In the genomic region with DNA sequence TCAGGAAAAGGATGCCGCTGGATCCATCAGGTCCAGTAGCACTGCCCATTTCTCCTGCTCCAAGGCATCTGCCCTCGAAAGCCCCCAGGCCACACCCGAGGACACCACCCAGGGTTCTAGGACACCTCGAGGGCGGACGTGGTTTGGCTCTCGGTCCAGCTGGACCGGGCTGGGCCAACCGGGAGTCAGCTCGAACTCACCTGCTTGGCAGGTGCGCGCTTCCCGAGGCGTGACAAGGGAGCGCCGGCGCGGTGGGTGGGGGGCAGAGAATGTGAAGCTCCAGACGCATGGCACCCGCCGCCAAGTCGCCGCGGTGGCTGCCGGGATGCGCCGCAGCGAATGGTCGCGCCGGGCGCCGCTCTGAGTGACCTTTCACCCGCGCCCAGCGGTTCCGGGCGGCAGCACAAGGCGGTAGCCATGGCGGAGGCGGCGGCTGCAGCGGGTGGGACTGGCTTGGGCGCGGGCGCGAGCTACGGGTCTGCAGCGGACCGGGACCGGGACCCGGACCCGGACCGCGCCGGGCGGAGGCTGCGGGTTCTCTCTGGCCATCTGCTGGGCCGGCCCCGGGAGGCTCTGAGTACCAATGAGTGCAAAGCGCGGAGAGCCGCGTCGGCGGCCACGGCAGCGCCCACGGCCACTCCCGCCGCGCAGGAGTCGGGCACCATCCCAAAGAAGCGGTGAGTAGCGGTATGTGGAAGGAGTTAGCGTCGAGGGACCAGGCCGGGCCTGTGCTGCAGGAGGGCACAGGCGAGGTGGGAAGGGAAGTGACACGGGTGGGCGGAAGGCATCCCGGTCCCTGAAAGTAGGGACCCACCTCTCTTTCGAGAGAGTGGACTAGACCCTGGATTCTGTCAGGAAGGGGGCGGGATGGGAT, we compare ENCODE assay signal across 8 cellular contexts. TPM values are rescaled to one million over a fixed set of nuclear protein-coding genes. Genes with fewer than 3 reads are reported as not detected.
A peak's percentile ranks its signal among the peaks of the same experiment; 100 is the strongest.
DNase-seq lines count a peak whose midpoint lies in the region; ATAC-seq and TF ChIP-seq lines count a peak whose summit lies in the region.

A gene (plus strand): TSS at position 401 of the 874 bp plus-strand sequence. CDS start 17 bp downstream, at position 418.

- no peaks in the 10 kb centered on the region for H3K36me3 ChIP-seq in liver (ENCODE audit: control insufficient read depth in 4 of 4, insufficient read depth in 3 of 4, low read depth in 1 of 4, low read length in 3 of 4)

- peak within 1 kb of the TSS; percentile 95 for H3K27ac Mint-ChIP-seq in activated CD4-positive, alpha-beta T cell treated with anti-CD3 and anti-CD28 coated beads, Interleukin-2, amount 10 ng/mL, durations not matched to agents 24 days and 14 days
- H3K27ac Mint-ChIP-seq in dendritic cell treated with granulocyte-macrophage colony-stimulating factor and Interleukin-4, amounts not matched to agents 40 ng/mL and 50 ng/mL, for 4 days = peak within 1 kb of the TSS; percentile 93

- DNase-seq in AG08396 (ENCODE audit: low spot score) (peak; percentile 87), NCI-H345 treated with DMSO at 0.1 percent for 48 hours (lab: John Stamatoyannopoulos, UW; ENCODE audit: unreplicated experiment) (peak; percentile 40)
- peak; percentile 95 for DNase-seq in activated CD4-positive, alpha-beta T cell treated with anti-CD3 and anti-CD28 coated beads, Interleukin-2, amount 10 ng/mL, durations not matched to agents 24 days and 14 days
- DNase-seq in stimulated activated CD4-positive, alpha-beta T cell treated with anti-CD3 and anti-CD28 coated beads, Interleukin-4, amount 100 ng/mL, for 24 hours = peak; percentile 75

- peaks cover 8 to 53% (median 37%) of the 10 kb centered on the region in 4 donors for H3K4me1 ChIP-seq in liver (ENCODE audit: control insufficient read depth in 4 of 4, insufficient read depth in 4 of 4, low read length in 3 of 4)

- no peak for TF ChIP-seq CTCF in liver (IDR thresholded peaks at IDR 0.05; ENCODE audit: low read depth, low read length, missing input control)

- peaks cover 22% of the 10 kb centered on the region for H3K36me3 Mint-ChIP-seq in activated CD4-positive, alpha-beta T cell treated with anti-CD3 and anti-CD28 coated beads, Interleukin-2, amount 10 ng/mL, durations not matched to agents 24 days and 14 days (ENCODE audit: low read depth)
- peaks cover 28% of the 10 kb centered on the region for H3K36me3 Mint-ChIP-seq in dendritic cell treated with granulocyte-macrophage colony-stimulating factor and Interleukin-4, amounts not matched to agents 40 ng/mL and 50 ng/mL, for 4 days (ENCODE audit: low read depth)

- peaks cover 5% of the 10 kb centered on the region for H3K9me3 Mint-ChIP-seq in activated CD4-positive, alpha-beta T cell treated with anti-CD3 and anti-CD28 coated beads, Interleukin-2, amount 10 ng/mL, durations not matched to agents 24 days and 14 days
- H3K9me3 Mint-ChIP-seq in dendritic cell treated with granulocyte-macrophage colony-stimulating factor and Interleukin-4, amounts not matched to agents 40 ng/mL and 50 ng/mL, for 4 days = no peaks in the 10 kb centered on the region

- H3K27me3 ChIP-seq in liver (ENCODE audit: control insufficient read depth in 4 of 4, insufficient read depth in 4 of 4, low read length in 3 of 4) = no peaks in the 10 kb centered on the region

- TF ChIP-seq RAD21 in liver (IDR thresholded peaks at IDR 0.05) = peak in 1 of 2 donors; percentile 26

- peak within 1 kb of the TSS; percentile 87 for H3K27ac ChIP-seq in liver (ENCODE audit: low read depth in 1 of 2, low read length in 2 of 2)

- ATAC-seq in GM18873 (IDR thresholded peaks at IDR 0.05; ENCODE audit: low FRiP score, unreplicated experiment) (peak; percentile 75), HG03135 (IDR thresholded peaks at IDR 0.05; ENCODE audit: unreplicated experiment) (peak; percentile 87)

- peak within 1 kb of the TSS; percentile 90 to 97 (median 92) for H3K4me3 ChIP-seq in liver (ENCODE audit: low read depth in 1 of 3, low read length in 3 of 3)

- peak within 1 kb of the TSS; percentile 79 to 89 for H3K9ac ChIP-seq in liver (ENCODE audit: low read depth in 1 of 2, low read length in 2 of 2)

- H3K27me3 Mint-ChIP-seq in activated CD4-positive, alpha-beta T cell treated with anti-CD3 and anti-CD28 coated beads, Interleukin-2, amount 10 ng/mL, durations not matched to agents 24 days and 14 days = no peaks in the 10 kb centered on the region
- H3K27me3 Mint-ChIP-seq in dendritic cell treated with granulocyte-macrophage colony-stimulating factor and Interleukin-4, amounts not matched to agents 40 ng/mL and 50 ng/mL, for 4 days = no peaks in the 10 kb centered on the region

- no peaks in the 10 kb centered on the region for H3K9me3 ChIP-seq in liver (ENCODE audit: control insufficient read depth in 4 of 4, low read length in 3 of 4)

- under 1% methylated on average over 84 of the region's 84 CpGs for WGBS in liver

- H3K4me3 Mint-ChIP-seq in activated CD4-positive, alpha-beta T cell treated with anti-CD3 and anti-CD28 coated beads, Interleukin-2, amount 10 ng/mL, durations not matched to agents 24 days and 14 days = peak within 1 kb of the TSS; percentile 91
- peak within 1 kb of the TSS; percentile 94 for H3K4me3 Mint-ChIP-seq in dendritic cell treated with granulocyte-macrophage colony-stimulating factor and Interleukin-4, amounts not matched to agents 40 ng/mL and 50 ng/mL, for 4 days

- intact Hi-C loops in activated CD4-positive, alpha-beta T cell treated with anti-CD3 and anti-CD28 coated beads, Interleukin-2, amount 10 ng/mL, durations not matched to agents 24 days and 14 days (cut with micrococcal nuclease) = loop anchor here (1.0 to 2.0 kb wide), 5 partner anchors 24 to 227 kb away; a partner anchor contains a TSS
- intact Hi-C loops in dendritic cell treated with granulocyte-macrophage colony-stimulating factor and Interleukin-4, amounts not matched to agents 40 ng/mL and 50 ng/mL, for 4 days (cut with micrococcal nuclease) = loop anchor here (5.0 to 10.0 kb wide), 2 partner anchors 138 to 160 kb away; a partner anchor contains a TSS

- H3K4me1 Mint-ChIP-seq in activated CD4-positive, alpha-beta T cell treated with anti-CD3 and anti-CD28 coated beads, Interleukin-2, amount 10 ng/mL, durations not matched to agents 24 days and 14 days = peaks cover 53% of the 10 kb centered on the region
- peaks cover 67% of the 10 kb centered on the region for H3K4me1 Mint-ChIP-seq in dendritic cell treated with granulocyte-macrophage colony-stimulating factor and Interleukin-4, amounts not matched to agents 40 ng/mL and 50 ng/mL, for 4 days (ENCODE audit: low read depth)

TF ChIP-seq in liver, 16 proteins besides CTCF, POLR2A, EP300 and RAD21 (continues in another document):
- TF ChIP-seq YY1 (IDR thresholded peaks at IDR 0.05) (peak; percentile 81), FOXA1 (IDR thresholded peaks at IDR 0.05) (peak; percentile 50), HNF4G (IDR thresholded peaks at IDR 0.05) (no peak), NR2F2 (IDR thresholded peaks at IDR 0.05) (no peak), RXRA (IDR thresholded peaks at IDR 0.05) (peak in 1 of 2 donors; percentile 26), EGR1 (IDR thresholded peaks at IDR 0.05; ENCODE audit: low read depth in 2 of 2) (no peak), GABPA (IDR thresholded peaks at IDR 0.05 in 1 of 2, conservative IDR thresholded peaks at IDR 0.05 in 1 of 2) (peak in 1 of 2 donors; percentile 38), JUND (IDR thresholded peaks at IDR 0.05) (no peak)
- TF ChIP-seq, protein P1, sequence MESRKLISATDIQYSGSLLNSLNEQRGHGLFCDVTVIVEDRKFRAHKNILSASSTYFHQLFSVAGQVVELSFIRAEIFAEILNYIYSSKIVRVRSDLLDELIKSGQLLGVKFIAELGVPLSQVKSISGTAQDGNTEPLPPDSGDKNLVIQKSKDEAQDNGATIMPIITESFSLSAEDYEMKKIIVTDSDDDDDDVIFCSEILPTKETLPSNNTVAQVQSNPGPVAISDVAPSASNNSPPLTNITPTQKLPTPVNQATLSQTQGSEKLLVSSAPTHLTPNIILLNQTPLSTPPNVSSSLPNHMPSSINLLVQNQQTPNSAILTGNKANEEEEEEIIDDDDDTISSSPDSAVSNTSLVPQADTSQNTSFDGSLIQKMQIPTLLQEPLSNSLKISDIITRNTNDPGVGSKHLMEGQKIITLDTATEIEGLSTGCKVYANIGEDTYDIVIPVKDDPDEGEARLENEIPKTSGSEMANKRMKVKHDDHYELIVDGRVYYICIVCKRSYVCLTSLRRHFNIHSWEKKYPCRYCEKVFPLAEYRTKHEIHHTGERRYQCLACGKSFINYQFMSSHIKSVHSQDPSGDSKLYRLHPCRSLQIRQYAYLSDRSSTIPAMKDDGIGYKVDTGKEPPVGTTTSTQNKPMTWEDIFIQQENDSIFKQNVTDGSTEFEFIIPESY (IDR thresholded peaks at IDR 0.05) = no peak
- TF ChIP-seq, protein P2, sequence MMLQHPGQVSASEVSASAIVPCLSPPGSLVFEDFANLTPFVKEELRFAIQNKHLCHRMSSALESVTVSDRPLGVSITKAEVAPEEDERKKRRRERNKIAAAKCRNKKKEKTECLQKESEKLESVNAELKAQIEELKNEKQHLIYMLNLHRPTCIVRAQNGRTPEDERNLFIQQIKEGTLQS (IDR thresholded peaks at IDR 0.05) = no peak
- TF ChIP-seq, protein P3, sequence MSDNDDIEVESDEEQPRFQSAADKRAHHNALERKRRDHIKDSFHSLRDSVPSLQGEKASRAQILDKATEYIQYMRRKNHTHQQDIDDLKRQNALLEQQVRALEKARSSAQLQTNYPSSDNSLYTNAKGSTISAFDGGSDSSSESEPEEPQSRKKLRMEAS (IDR thresholded peaks at IDR 0.05) = no peak

RNA-seq across cellular contexts. Expression of the gene that starts here (rescaled TPM):
- total RNA-seq in activated CD4-positive, alpha-beta T cell treated with anti-CD3 and anti-CD28 coated beads, Interleukin-2, amount 10 ng/mL, durations not matched to agents 24 days and 14 days = 74.0 and 76.7 TPM in 2 replicates
- 10 to 100 TPM; 29.0 to 46.9 TPM for total RNA-seq in liver
- polyA plus RNA-seq in liver = 1 to 10 TPM; 6.3 to 7.6 TPM

Comparison
In these comparisons a context has a peak if more than half of its experiments do, and no peak if none do; other contexts are left out.
1. Peak in every context shown above with its lines: DNase-seq, ATAC-seq, H3K4me3 ChIP-seq and H3K27ac ChIP-seq.
2. DNase-seq: peak in every context shown above with its lines; median percentile 95 in activated CD4-positive, alpha-beta T cell treated with anti-CD3 and anti-CD28 coated beads, Interleukin-2, amount 10 ng/mL, durations not matched to agents 24 days and 14 days; 87 in AG08396; 75 in stimulated activated CD4-positive, alpha-beta T cell treated with anti-CD3 and anti-CD28 coated beads, Interleukin-4, amount 100 ng/mL, for 24 hours; 40 in NCI-H345 treated with DMSO at 0.1 percent for 48 hours.